In genomic region chr4:34732170-34732569, GRCh38 we compare ENCODE assay signal across 1 cellular context.
TF ChIP-seq lines count a peak whose summit lies in the region.

No MANE protein-coding gene starts in this region.

TF ChIP-seq in HCT116, 20 proteins besides CTCF, POLR2A, EP300 and RAD21 (continued from another document):
- no peak for TF ChIP-seq SP1 (IDR thresholded peaks at IDR 0.05; ENCODE audit: low read depth)
- no peak for TF ChIP-seq ATF3 (IDR thresholded peaks at IDR 0.05)
- TF ChIP-seq EGR1 (IDR thresholded peaks at IDR 0.05; ENCODE audit: low read depth) = no peak
- no peak for TF ChIP-seq MAX (IDR thresholded peaks at IDR 0.05)
- TF ChIP-seq, protein P1, sequence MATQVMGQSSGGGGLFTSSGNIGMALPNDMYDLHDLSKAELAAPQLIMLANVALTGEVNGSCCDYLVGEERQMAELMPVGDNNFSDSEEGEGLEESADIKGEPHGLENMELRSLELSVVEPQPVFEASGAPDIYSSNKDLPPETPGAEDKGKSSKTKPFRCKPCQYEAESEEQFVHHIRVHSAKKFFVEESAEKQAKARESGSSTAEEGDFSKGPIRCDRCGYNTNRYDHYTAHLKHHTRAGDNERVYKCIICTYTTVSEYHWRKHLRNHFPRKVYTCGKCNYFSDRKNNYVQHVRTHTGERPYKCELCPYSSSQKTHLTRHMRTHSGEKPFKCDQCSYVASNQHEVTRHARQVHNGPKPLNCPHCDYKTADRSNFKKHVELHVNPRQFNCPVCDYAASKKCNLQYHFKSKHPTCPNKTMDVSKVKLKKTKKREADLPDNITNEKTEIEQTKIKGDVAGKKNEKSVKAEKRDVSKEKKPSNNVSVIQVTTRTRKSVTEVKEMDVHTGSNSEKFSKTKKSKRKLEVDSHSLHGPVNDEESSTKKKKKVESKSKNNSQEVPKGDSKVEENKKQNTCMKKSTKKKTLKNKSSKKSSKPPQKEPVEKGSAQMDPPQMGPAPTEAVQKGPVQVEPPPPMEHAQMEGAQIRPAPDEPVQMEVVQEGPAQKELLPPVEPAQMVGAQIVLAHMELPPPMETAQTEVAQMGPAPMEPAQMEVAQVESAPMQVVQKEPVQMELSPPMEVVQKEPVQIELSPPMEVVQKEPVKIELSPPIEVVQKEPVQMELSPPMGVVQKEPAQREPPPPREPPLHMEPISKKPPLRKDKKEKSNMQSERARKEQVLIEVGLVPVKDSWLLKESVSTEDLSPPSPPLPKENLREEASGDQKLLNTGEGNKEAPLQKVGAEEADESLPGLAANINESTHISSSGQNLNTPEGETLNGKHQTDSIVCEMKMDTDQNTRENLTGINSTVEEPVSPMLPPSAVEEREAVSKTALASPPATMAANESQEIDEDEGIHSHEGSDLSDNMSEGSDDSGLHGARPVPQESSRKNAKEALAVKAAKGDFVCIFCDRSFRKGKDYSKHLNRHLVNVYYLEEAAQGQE (IDR thresholded peaks at IDR 0.05; ENCODE audit: low read depth) = no peak
